25 cellular contexts compared by ENCODE assay signal in genomic region chr19:30968841-30969399, GRCh38.
"Had no signal": no experiment of that assay in that cellular context is flagged by ENCODE, and none has a peak within 500 bp of the region (broad histone marks: within the 10 kb centered on the region; RNA-seq: fewer than 3 reads in every experiment).

No MANE protein-coding gene starts in this region.

- H3K4me3 ChIP-seq: neural progenitor cell, ovary, psoas muscle, right lobe of liver, sigmoid colon, stomach, thoracic aorta, thyroid gland, tibial nerve, upper lobe of left lung, vagina had no signal

- H3K9me3 ChIP-seq: ovary, psoas muscle, right lobe of liver, sigmoid colon, thoracic aorta, thyroid gland, upper lobe of left lung, vagina had no signal

- H3K4me1 ChIP-seq: neural progenitor cell, parathyroid adenoma, psoas muscle, right lobe of liver, sigmoid colon, stomach, thyroid gland, tibial nerve, upper lobe of left lung, vagina had no signal

- H3K36me3 ChIP-seq: neural progenitor cell, ovary, right lobe of liver, sigmoid colon, stomach, thoracic aorta, thyroid gland, tibial nerve, upper lobe of left lung, vagina had no signal

- DNase-seq: natural killer cell; occipital lobe; ovary; posterior cingulate gyrus; psoas muscle; right cardiac atrium; right lobe of liver; sigmoid colon; small intestine; stimulated activated CD4-positive, alpha-beta T cell treated with anti-CD3 and anti-CD28 coated beads, Interleukin-15, amount 100 ng/mL, for 24 hours; stimulated activated CD4-positive, alpha-beta T cell treated with anti-CD3 and anti-CD28 coated beads, Interleukin-2, amount 100 ng/mL, for 24 hours; stimulated activated CD4-positive, alpha-beta T cell treated with anti-CD3 and anti-CD28 coated beads, Interleukin-2, amount 100 ng/mL, for 48 hours; stimulated activated CD4-positive, alpha-beta T cell treated with anti-CD3 and anti-CD28 coated beads, Interleukin-4, amount 100 ng/mL, for 24 hours; stimulated activated naive B cell treated with anti-CD40 and anti-IgM and Interleukin-4, amounts not matched to agents 10 μg/mL and 1 μg/mL and 100 μg/mL, for 72 hours; stimulated activated naive CD4-positive, alpha-beta T cell treated with Interleukin-2 at 50 U/mL for 16 hours; stomach; thyroid gland; upper lobe of left lung had no signal

- FAIRE-seq: small intestine, urothelium cell line had no signal

- ATAC-seq: natural killer cell; psoas muscle; right cardiac atrium; right lobe of liver; stimulated activated effector memory CD8-positive, alpha-beta T cell treated with anti-CD3 and anti-CD28 coated beads, Interleukin-12 subunit alpha, Interleukin-12 subunit beta, amount 100 ng/mL, for 72 hours; stimulated activated naive B cell treated with anti-CD40 and anti-IgM and Interleukin-4, amounts not matched to agents 10 μg/mL and 1 μg/mL and 100 μg/mL, for 72 hours had no signal
